Comparison of ENCODE assay signal across 4 cellular contexts in the genomic region with DNA sequence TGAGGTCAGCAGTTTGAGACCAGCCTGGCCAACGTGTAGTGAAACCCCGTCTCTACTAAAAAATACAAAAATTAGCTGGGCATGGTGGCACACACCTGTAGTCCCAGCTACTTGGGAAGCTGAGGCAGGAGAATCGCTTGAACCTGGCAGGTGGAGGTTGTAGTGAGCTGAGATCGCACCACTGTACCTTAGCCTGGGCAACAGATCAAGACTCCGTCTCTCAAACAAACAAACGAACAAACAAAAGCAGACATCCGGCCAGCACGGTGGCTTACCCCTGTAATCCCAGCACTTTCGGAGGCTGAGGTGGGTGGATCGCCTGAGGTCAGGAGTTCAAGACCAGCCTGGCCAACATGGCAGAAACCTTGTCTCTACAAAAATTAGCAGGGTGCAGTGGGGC. TPM values are rescaled to one million over a fixed set of nuclear protein-coding genes. Genes with fewer than 3 reads are reported as not detected.
"Had no signal": no experiment of that assay in that cellular context is flagged by ENCODE, and none has a peak within 500 bp of the region (broad histone marks: within the 10 kb centered on the region; RNA-seq: fewer than 3 reads in every experiment).

No MANE protein-coding gene starts in this region.

RNA-seq across cellular contexts. Expression of gene ACOT6, which starts 24.0 kb away (rescaled TPM):
- total RNA-seq: LHCN-M2, M059J, MCF 10A, NCI-H460 had no signal

RNA-seq across cellular contexts. Expression of gene ACOT4, which starts 44.7 kb away (rescaled TPM):
- total RNA-seq: MCF 10A had no signal
